Comparison of ENCODE assay signal across 22 cellular contexts in genomic region chr10:71675295-71675970, GRCh38. TPM values are rescaled to one million over a fixed set of nuclear protein-coding genes. Genes with fewer than 3 reads are reported as not detected.
A peak's percentile ranks its signal among the peaks of the same experiment; 100 is the strongest.
DNase-seq lines count a peak whose midpoint lies in the region; ATAC-seq and TF ChIP-seq lines count a peak whose summit lies in the region.
"Had no signal": no experiment of that assay in that cellular context is flagged by ENCODE, and none has a peak within 500 bp of the region (broad histone marks: within the 10 kb centered on the region; RNA-seq: fewer than 3 reads in every experiment).

No MANE protein-coding gene starts in this region.

- no peak overlapping the region for H4K91ac ChIP-seq in trophoblast cell (ENCODE audit: low read depth, low read length)

- H3K9ac ChIP-seq in mammary epithelial cell (ENCODE audit: insufficient read depth, low read length) (no peak overlapping the region), trophoblast cell (ENCODE audit: low read length) (no peak overlapping the region)
- H3K9ac ChIP-seq: BLaER1 had no signal

- dilution Hi-C loops in mammary epithelial cell (cut with HindIII; ENCODE audit: low sequenced_read_pairs): no loop called here

- H4K20me1 ChIP-seq in mammary epithelial cell (ENCODE audit: insufficient read depth, low read length): no peaks in the 10 kb centered on the region
- H4K20me1 ChIP-seq: BLaER1 had no signal

- in situ Hi-C loops in mammary epithelial cell (cut with MboI; ENCODE audit: low sequenced_read_pairs in 2 of 2): no loop called here
- in situ Hi-C loops in GM13977 (cut with MboI; ENCODE audit: low pct_unique_long_range_greater_than_20kb, low sequenced_read_pairs, unreplicated experiment): no loop called here

- H3K18ac ChIP-seq in trophoblast cell (ENCODE audit: low read length): no peak overlapping the region

- H3K79me1 ChIP-seq in trophoblast cell (ENCODE audit: low read length): no peaks in the 10 kb centered on the region

- H3K4me3 Mint-ChIP-seq in activated naive CD8-positive, alpha-beta T cell treated with anti-CD3 and anti-CD28 coated beads, Interleukin-2, amount 50 U/mL, for 24 hours: no peak overlapping the region
- H3K4me3 Mint-ChIP-seq: B cell; CD4-positive, CD25-positive, alpha-beta regulatory T cell; CD8-positive, alpha-beta T cell; GM23338; HFFc6 had no signal

- WGBS in mammary epithelial cell (ENCODE audit: low coverage, missing lambda C conversion rate): 94% methylated on average over 6 of the region's 6 CpGs
- no CpG with 5 or more reads among the region's 6 CpGs for WGBS in trophoblast cell (ENCODE audit: extremely low coverage, insufficient coverage, insufficient read length)

- no peaks in the 10 kb centered on the region for H3K79me2 ChIP-seq in mammary epithelial cell (ENCODE audit: insufficient read depth, low read length)
- H3K79me2 ChIP-seq in trophoblast cell (ENCODE audit: control insufficient read depth, insufficient read depth, low read length, poor library complexity): no peaks in the 10 kb centered on the region

- ATAC-seq in RWPE2 (ENCODE audit: low read depth): peak; percentile 43; the same call in 2 of the 3 replicates
- no peak for ATAC-seq in activated naive CD8-positive, alpha-beta T cell treated with anti-CD3 and anti-CD28 coated beads, Interleukin-2, amount 50 U/mL, for 24 hours
- ATAC-seq: CD8-positive, alpha-beta T cell; GM12878; GM23338 had no signal

- H3K4me2 ChIP-seq in mammary epithelial cell (ENCODE audit: insufficient read depth, low read depth, low read length): no peak overlapping the region
- no peak overlapping the region for H3K4me2 ChIP-seq in trophoblast cell (ENCODE audit: low read length)
- H3K4me2 ChIP-seq: BLaER1, GM23338 had no signal

- no TSS peak for BruUV-seq in mammary epithelial cell (replicated peaks; lab: Mats Ljungman, UMichigan)

- CTCF ChIA-PET in mammary epithelial cell (lab: Charles Lee; ENCODE audit: low non-redundant PET): no interaction called here

- H2BK120ac ChIP-seq in trophoblast cell (ENCODE audit: insufficient read depth, low read length, poor library complexity): no peak overlapping the region

- H2AK5ac ChIP-seq in trophoblast cell (ENCODE audit: low read length): no peak overlapping the region

- no peak overlapping the region for H3K23ac ChIP-seq in trophoblast cell (ENCODE audit: low read length)

- no peak overlapping the region for H2BK12ac ChIP-seq in trophoblast cell (ENCODE audit: low read length)

- no peak overlapping the region for H3K27ac Mint-ChIP-seq in activated naive CD8-positive, alpha-beta T cell treated with anti-CD3 and anti-CD28 coated beads, Interleukin-2, amount 50 U/mL, for 24 hours
- H3K27ac Mint-ChIP-seq: B cell; CD4-positive, CD25-positive, alpha-beta regulatory T cell; CD8-positive, alpha-beta T cell; GM23338; HFFc6 had no signal

- peaks cover 3% of the 10 kb centered on the region for H3K27me3 Mint-ChIP-seq in activated naive CD8-positive, alpha-beta T cell treated with anti-CD3 and anti-CD28 coated beads, Interleukin-2, amount 50 U/mL, for 24 hours
- H3K27me3 Mint-ChIP-seq: CD4-positive, CD25-positive, alpha-beta regulatory T cell had no signal

- H2AFZ ChIP-seq in mammary epithelial cell (ENCODE audit: low read depth, low read length) (no peak overlapping the region), trophoblast cell (ENCODE audit: insufficient read depth, low read length, poor library complexity) (no peak overlapping the region)
- H2AFZ ChIP-seq: GM23338 had no signal

- H3K36me3 ChIP-seq in RWPE2 (ENCODE audit: low read depth): no peaks in the 10 kb centered on the region
- H3K36me3 ChIP-seq in mammary epithelial cell (ENCODE audit: insufficient read depth, low read length): no peaks in the 10 kb centered on the region
- no peaks in the 10 kb centered on the region for H3K36me3 ChIP-seq in trophoblast cell (ENCODE audit: control insufficient read depth in 1 of 2, insufficient read depth in 2 of 2, low read length in 2 of 2)
- H3K36me3 ChIP-seq: BLaER1, HAP-1 had no signal

- no peaks in the 10 kb centered on the region for H3K27me3 ChIP-seq in RWPE2 (ENCODE audit: insufficient read depth, poor library complexity, severe bottlenecking)
- H3K27me3 ChIP-seq in mammary epithelial cell (ENCODE audit: insufficient read depth, low read length): no peaks in the 10 kb centered on the region
- H3K27me3 ChIP-seq in trophoblast cell (ENCODE audit: insufficient read depth, low read length): no peaks in the 10 kb centered on the region
- H3K27me3 ChIP-seq: BLaER1 had no signal

- H3K9me3 Mint-ChIP-seq in activated naive CD8-positive, alpha-beta T cell treated with anti-CD3 and anti-CD28 coated beads, Interleukin-2, amount 50 U/mL, for 24 hours: no peaks in the 10 kb centered on the region
- H3K9me3 Mint-ChIP-seq: CD8-positive, alpha-beta T cell; GM23338; HFFc6 had no signal

- H3K4me1 ChIP-seq in RWPE2 (ENCODE audit: insufficient read depth, poor library complexity, severe bottlenecking) (no peaks in the 10 kb centered on the region), mammary epithelial cell (ENCODE audit: insufficient read depth, low read length) (no peaks in the 10 kb centered on the region), trophoblast cell (ENCODE audit: control insufficient read depth in 1 of 2, insufficient read depth in 2 of 2, low read length in 2 of 2) (no peaks in the 10 kb centered on the region)
- H3K4me1 ChIP-seq: Caco-2, HAP-1 had no signal

- H3K14ac ChIP-seq in trophoblast cell (ENCODE audit: low read length): no peak overlapping the region

- H3K36me3 Mint-ChIP-seq in activated naive CD8-positive, alpha-beta T cell treated with anti-CD3 and anti-CD28 coated beads, Interleukin-2, amount 50 U/mL, for 24 hours (ENCODE audit: low read depth): no peaks in the 10 kb centered on the region
- H3K36me3 Mint-ChIP-seq: CD4-positive, CD25-positive, alpha-beta regulatory T cell; CD8-positive, alpha-beta T cell had no signal

- DNase-seq in RWPE2 (ENCODE audit: low spot score) (no peak), mammary epithelial cell (peak; percentile 33), epithelial cell of esophagus (ENCODE audit: low read depth) (peak; percentile 53), trophoblast cell (no peak), NCI-H146 treated with DMSO at 0.1 percent for 48 hours (lab: John Stamatoyannopoulos, UW; ENCODE audit: unreplicated experiment) (no peak), GM13977 (ENCODE audit: low spot score) (no peak)
- DNase-seq in activated naive CD8-positive, alpha-beta T cell treated with anti-CD3 and anti-CD28 coated beads, Interleukin-2, amount 50 U/mL, for 24 hours: no peak
- DNase-seq: Caco-2; CD4-positive, CD25-positive, alpha-beta regulatory T cell; CD8-positive, alpha-beta T cell; DMS153; DND-41; HFFc6 had no signal

- H2BK5ac ChIP-seq in trophoblast cell (ENCODE audit: low read depth, low read length, poor library complexity): no peak overlapping the region

- H3K27ac ChIP-seq in RWPE2 (ENCODE audit: poor library complexity, severe bottlenecking) (no peak overlapping the region), mammary epithelial cell (ENCODE audit: insufficient read depth, low read depth, low read length) (no peak overlapping the region), trophoblast cell (ENCODE audit: low read depth, low read length) (no peak overlapping the region)
- H3K27ac ChIP-seq: BLaER1, C4-2B had no signal

- H3K9me3 ChIP-seq in RWPE2 (ENCODE audit: severe bottlenecking) (no peaks in the 10 kb centered on the region), mammary epithelial cell (replicated peaks; ENCODE audit: insufficient read depth, low read length) (no peaks in the 10 kb centered on the region), trophoblast cell (ENCODE audit: insufficient read depth, low read depth, low read length) (no peaks in the 10 kb centered on the region)
- H3K9me3 ChIP-seq: BLaER1, Caco-2, HAP-1 had no signal

- TF ChIP-seq CTCF in RWPE2 (IDR thresholded peaks at IDR 0.05; ENCODE audit: poor library complexity, severe bottlenecking) (no peak), mammary epithelial cell (conservative IDR thresholded peaks at IDR 0.05 in 1 of 2, IDR thresholded peaks at IDR 0.05 in 1 of 2; ENCODE audit: extremely low read depth in 1 of 2, insufficient read depth in 1 of 2, low read depth in 1 of 2, low read length in 2 of 2) (no peak), epithelial cell of esophagus (IDR thresholded peaks at IDR 0.05; ENCODE audit: insufficient read depth, low read depth, low read length, missing control alignments) (no peak), GM13977 (IDR thresholded peaks at IDR 0.05; ENCODE audit: extremely low read depth, insufficient read depth, missing control alignments) (no peak)

- H4K8ac ChIP-seq in trophoblast cell (ENCODE audit: low read depth, low read length): no peak overlapping the region

- no peaks in the 10 kb centered on the region for H3K4me1 Mint-ChIP-seq in activated naive CD8-positive, alpha-beta T cell treated with anti-CD3 and anti-CD28 coated beads, Interleukin-2, amount 50 U/mL, for 24 hours
- H3K4me1 Mint-ChIP-seq: CD4-positive, CD25-positive, alpha-beta regulatory T cell had no signal

- no peak overlapping the region for H4K12ac ChIP-seq in trophoblast cell (ENCODE audit: low read depth, low read length)

- no peak overlapping the region for H3K4ac ChIP-seq in trophoblast cell (ENCODE audit: low read depth, low read length)

- intact Hi-C loops in mammary epithelial cell (cut with micrococcal nuclease): no loop called here

- H3K4me3 ChIP-seq in RWPE2 (ENCODE audit: severe bottlenecking) (no peak overlapping the region), mammary epithelial cell (replicated peaks in 1 of 3; ENCODE audit: insufficient read depth in 1 of 3, low read depth in 2 of 3, low read length in 3 of 3) (no peak overlapping the region), epithelial cell of esophagus (ENCODE audit: low read length) (no peak overlapping the region), trophoblast cell (ENCODE audit: low read depth, low read length) (peak overlapping the region; percentile 49)
- H3K4me3 ChIP-seq: BLaER1, GM12878, GM23338, HAP-1 had no signal

RNA-seq across cellular contexts. Expression of gene C10orf105, which starts 44.1 kb away (rescaled TPM):
- total RNA-seq in mammary epithelial cell: under 1 TPM in 1 of 2 donors, not detected in 1; under 0.01 TPM
- polyA plus RNA-seq in mammary epithelial cell: not detected
- polyA minus RNA-seq in mammary epithelial cell: not detected
- 0.01 and 0.03 TPM in 2 replicates for polyA plus RNA-seq in trophoblast cell (2013)
- total RNA-seq: A172, A673, B cell, Caco-2, HFFc6 had no signal
- polyA plus RNA-seq: AG04450 had no signal

Comparison
In these comparisons a context has a peak if more than half of its experiments do, and no peak if none do; other contexts are left out.
1. DNase-seq: peak in mammary epithelial cell (single experiment) and epithelial cell of esophagus (single experiment); none in RWPE2 (single experiment), trophoblast cell (0 of 2), activated naive CD8-positive, alpha-beta T cell treated with anti-CD3 and anti-CD28 coated beads, Interleukin-2, amount 50 U/mL, for 24 hours (single experiment), NCI-H146 treated with DMSO at 0.1 percent for 48 hours (single experiment) and GM13977 (single experiment).